13 cellular contexts compared by ENCODE assay signal in genomic region chr16:27724491-27724878, GRCh38.
DNase-seq lines count a peak whose midpoint lies in the region; ATAC-seq, FAIRE-seq and TF ChIP-seq lines count a peak whose summit lies in the region.
"Had no signal": no experiment of that assay in that cellular context is flagged by ENCODE, and none has a peak within 500 bp of the region (broad histone marks: within the 10 kb centered on the region; RNA-seq: fewer than 3 reads in every experiment).

No MANE protein-coding gene starts in this region.

- peak overlapping the region in 6 of 11 experiments; percentile 13 to 84 (median 58); a peak in 10 of 22 replicates for H3K27ac ChIP-seq in BLaER1 treated with 17β-estradiol and CSF1 and Interleukin-3, amounts not matched to agents 10 nM and 100 nM
- H3K27ac ChIP-seq in pancreas = no peak overlapping the region

- no peak overlapping the region for H3K27ac Mint-ChIP-seq in stimulated activated memory B cell treated with anti-CD40 and anti-IgM and Interleukin-4, amounts not matched to agents 10 μg/mL and 1 μg/mL and 100 μg/mL, for 72 hours

- H3K9ac ChIP-seq in BLaER1 treated with 17β-estradiol and CSF1 and Interleukin-3, amounts not matched to agents 10 nM and 100 nM = peak overlapping the region in 4 of 11 experiments; percentile 9 to 27 (median 13); a peak in 7 of 22 replicates

- H3K9me3 ChIP-seq in BLaER1 treated with 17β-estradiol and CSF1 and Interleukin-3, amounts not matched to agents 10 nM and 100 nM (replicated peaks in 1 of 11) = peaks cover 0 to 9% (median 0%) of the 10 kb centered on the region in 11 experiments; a peak in 2 of 22 replicates
- H3K9me3 ChIP-seq in pancreas = no peaks in the 10 kb centered on the region
- H3K9me3 ChIP-seq: tibial artery had no signal

- FAIRE-seq in pancreas (lab: Jason Lieb, UNC) = no peak
- FAIRE-seq: bronchial epithelial cell, keratinocyte had no signal

- no peaks in the 10 kb centered on the region for H3K9me3 Mint-ChIP-seq in stimulated activated memory B cell treated with anti-CD40 and anti-IgM and Interleukin-4, amounts not matched to agents 10 μg/mL and 1 μg/mL and 100 μg/mL, for 72 hours

- no peaks in the 10 kb centered on the region for H3K27me3 ChIP-seq in BLaER1 treated with 17β-estradiol and CSF1 and Interleukin-3, amounts not matched to agents 10 nM and 100 nM
- H3K27me3 ChIP-seq in pancreas = no peaks in the 10 kb centered on the region
- H3K27me3 ChIP-seq: tibial artery had no signal

- H3K4me1 ChIP-seq in BLaER1 treated with 17β-estradiol and CSF1 and Interleukin-3, amounts not matched to agents 10 nM and 100 nM = peaks cover 27 to 80% (median 74%) of the 10 kb centered on the region in 10 experiments
- no peaks in the 10 kb centered on the region for H3K4me1 ChIP-seq in pancreas

- H3K4me3 Mint-ChIP-seq in stimulated activated memory B cell treated with anti-CD40 and anti-IgM and Interleukin-4, amounts not matched to agents 10 μg/mL and 1 μg/mL and 100 μg/mL, for 72 hours = no peak overlapping the region

- peak overlapping the region in 9 of 11 experiments; percentile 35 to 84 (median 58); a peak in 17 of 22 replicates for H3K4me2 ChIP-seq in BLaER1 treated with 17β-estradiol and CSF1 and Interleukin-3, amounts not matched to agents 10 nM and 100 nM

- no peak overlapping the region for H3K4me3 ChIP-seq in BLaER1 treated with 17β-estradiol and CSF1 and Interleukin-3, amounts not matched to agents 10 nM and 100 nM
- H3K4me3 ChIP-seq in pancreas = no peak overlapping the region
- H3K4me3 ChIP-seq: tibial artery had no signal

- H3K4me1 Mint-ChIP-seq in stimulated activated memory B cell treated with anti-CD40 and anti-IgM and Interleukin-4, amounts not matched to agents 10 μg/mL and 1 μg/mL and 100 μg/mL, for 72 hours = no peaks in the 10 kb centered on the region

- peaks cover 0 to 63% (median 18%) of the 10 kb centered on the region in 11 experiments; a peak in 13 of 22 replicates for H3K36me3 ChIP-seq in BLaER1 treated with 17β-estradiol and CSF1 and Interleukin-3, amounts not matched to agents 10 nM and 100 nM
- H3K36me3 ChIP-seq in pancreas = no peaks in the 10 kb centered on the region

- intact Hi-C loops in pancreas (cut with DNase I) = no loop called here

- DNase-seq in NCI-H2196 (lab: John Stamatoyannopoulos, UW; ENCODE audit: unreplicated experiment) = peak; percentile 46
- peak; percentile 11 for DNase-seq in fibroblast of gingiva (ENCODE audit: low read depth)
- peak in 3 of 6 donors; percentile 17 to 40 (median 31) for DNase-seq in pancreas
- DNase-seq in retina = no peak
- DNase-seq in GOT3 (lab: John Stamatoyannopoulos, UW) = no peak
- DNase-seq: activated T-cell treated with anti-CD3 and anti-CD28 coated beads, Interleukin-2, amount 50 U/mL, for 48 hours; NCI-H2227 treated with DMSO at 0.1 percent for 48 hours; tibial artery had no signal

- peaks cover 79% of the 10 kb centered on the region for H3K36me3 Mint-ChIP-seq in stimulated activated memory B cell treated with anti-CD40 and anti-IgM and Interleukin-4, amounts not matched to agents 10 μg/mL and 1 μg/mL and 100 μg/mL, for 72 hours

- H3K27me3 Mint-ChIP-seq in stimulated activated memory B cell treated with anti-CD40 and anti-IgM and Interleukin-4, amounts not matched to agents 10 μg/mL and 1 μg/mL and 100 μg/mL, for 72 hours = no peaks in the 10 kb centered on the region

- WGBS in pancreas, 2 donors = 13 to 24% methylated on average over 5 of the region's 5 CpGs

- ATAC-seq in pancreas (peak in 3 of 4 donors; percentile 45 to 72 (median 60)), HG02870 (IDR thresholded peaks at IDR 0.05; ENCODE audit: unreplicated experiment) (no peak)
- ATAC-seq in stimulated activated memory B cell treated with anti-CD40 and anti-IgM and Interleukin-4, amounts not matched to agents 10 μg/mL and 1 μg/mL and 100 μg/mL, for 72 hours = no peak

- peaks cover 0 to 13% (median 0%) of the 10 kb centered on the region in 11 experiments; a peak in 2 of 22 replicates for H4K20me1 ChIP-seq in BLaER1 treated with 17β-estradiol and CSF1 and Interleukin-3, amounts not matched to agents 10 nM and 100 nM

- no peak for TF ChIP-seq CTCF in pancreas (IDR thresholded peaks at IDR 0.05)

Comparison
In these comparisons a context has a peak if more than half of its experiments do, and no peak if none do; other contexts are left out.
1. H3K27ac ChIP-seq: peak in BLaER1 treated with 17β-estradiol and CSF1 and Interleukin-3, amounts not matched to agents 10 nM and 100 nM (6 of 11); none in pancreas (0 of 4).
2. DNase-seq: peak in NCI-H2196 (single experiment) and fibroblast of gingiva (single experiment); none in retina (single experiment) and GOT3 (single experiment).
3. ATAC-seq: peak in pancreas (3 of 4); none in stimulated activated memory B cell treated with anti-CD40 and anti-IgM and Interleukin-4, amounts not matched to agents 10 μg/mL and 1 μg/mL and 100 μg/mL, for 72 hours (single experiment) and HG02870 (single experiment).